ENCODE assay signal across 8 cellular contexts in the genomic region with DNA sequence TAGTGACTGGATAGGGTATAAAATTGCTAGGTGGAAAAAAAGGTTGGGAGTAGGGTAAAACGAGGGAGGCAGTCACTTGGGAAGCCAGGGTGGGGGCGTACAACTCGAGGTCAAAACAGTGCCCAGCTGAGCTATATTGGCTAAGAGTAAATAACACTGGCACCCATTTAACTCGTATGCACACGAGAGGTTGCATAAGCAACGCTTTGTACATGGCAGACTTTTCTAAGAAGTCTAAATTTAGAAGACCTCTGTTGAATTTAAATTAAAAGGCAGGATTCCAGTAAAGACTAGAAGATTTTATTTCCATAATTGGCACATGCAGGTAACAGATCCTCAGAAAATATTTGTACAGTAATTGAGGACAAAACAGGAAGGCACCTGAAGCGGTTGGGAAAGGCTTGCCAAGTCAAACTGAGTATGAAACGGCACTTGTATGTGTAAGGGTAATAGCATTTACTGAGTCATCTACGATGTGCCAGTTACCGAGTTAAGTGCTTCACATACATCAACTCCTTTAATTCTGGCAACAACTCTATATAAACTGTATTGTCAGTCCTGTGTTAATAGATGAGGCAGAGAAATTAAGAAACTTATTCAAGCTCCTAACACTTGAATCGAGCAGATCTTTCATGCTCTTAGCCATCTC. TPM values are rescaled to one million over a fixed set of nuclear protein-coding genes. Genes with fewer than 3 reads are reported as not detected.
A peak's percentile ranks its signal among the peaks of the same experiment; 100 is the strongest.
DNase-seq lines count a peak whose midpoint lies in the region; ATAC-seq lines count a peak whose summit lies in the region.

No MANE protein-coding gene starts in this region.

- H3K27ac Mint-ChIP-seq in central memory CD8-positive, alpha-beta T cell (ENCODE audit: low read depth): no peak overlapping the region

- H3K4me3 ChIP-seq in skeletal muscle satellite cell (ENCODE audit: low read length): no peak overlapping the region

- no peaks in the 10 kb centered on the region for H3K36me3 ChIP-seq in skeletal muscle satellite cell (ENCODE audit: insufficient read depth, low read length)

- H3K4me1 Mint-ChIP-seq in central memory CD8-positive, alpha-beta T cell: peaks cover 22% of the 10 kb centered on the region

- no peaks in the 10 kb centered on the region for H3K27me3 Mint-ChIP-seq in central memory CD8-positive, alpha-beta T cell

- H3K27me3 ChIP-seq in skeletal muscle satellite cell (ENCODE audit: control insufficient read depth, insufficient read depth, low read length): no peaks in the 10 kb centered on the region

- no peak for DNase-seq in activated CD4-positive, CD25-positive, alpha-beta regulatory T cell (lab: John Stamatoyannopoulos, UW)
- DNase-seq in NCI-H345 (lab: John Stamatoyannopoulos, UW): peak; percentile 92
- DNase-seq in central memory CD8-positive, alpha-beta T cell (ENCODE audit: low spot score in 2 of 2): no peak
- no peak for DNase-seq in NCI-H1048 (lab: John Stamatoyannopoulos, UW)
- no peak for DNase-seq in COLO829 (ENCODE audit: low spot score)
- no peak for DNase-seq in G401 (ENCODE audit: low spot score)

- H3K4me1 ChIP-seq in skeletal muscle satellite cell (ENCODE audit: control insufficient read depth, insufficient read depth, low read length): peaks cover 47% of the 10 kb centered on the region

- H3K9me3 ChIP-seq in skeletal muscle satellite cell (replicated peaks; ENCODE audit: low read length): no peaks in the 10 kb centered on the region

- H3K9ac ChIP-seq in skeletal muscle satellite cell (ENCODE audit: low read depth, low read length): no peak overlapping the region

- peaks cover 12% of the 10 kb centered on the region for H3K36me3 Mint-ChIP-seq in central memory CD8-positive, alpha-beta T cell (ENCODE audit: insufficient read depth)

- peak; percentile 9 to 14 for ATAC-seq in activated CD4-positive, CD25-positive, alpha-beta regulatory T cell treated with anti-CD3 and anti-CD28 coated beads, Interleukin-2, amount 50 U/mL, for 24 hours
- no peak for ATAC-seq in central memory CD8-positive, alpha-beta T cell (replicated peaks; ENCODE audit: extremely low read depth, poor library complexity, severe bottlenecking)

- H3K9me3 Mint-ChIP-seq in central memory CD8-positive, alpha-beta T cell: no peaks in the 10 kb centered on the region

- H3K4me2 ChIP-seq in skeletal muscle satellite cell (ENCODE audit: low read length): peak overlapping the region; percentile 78

- peak overlapping the region; percentile 91 for H3K4me3 Mint-ChIP-seq in central memory CD8-positive, alpha-beta T cell

- in situ Hi-C loops in G401 (cut with HindIII; ENCODE audit: low sequenced_read_pairs): no loop called here

RNA-seq across cellular contexts. Expression of a gene that starts 1.4 kb away (rescaled TPM):
- 9.0 and 9.1 TPM in 2 replicates for total RNA-seq in skeletal muscle satellite cell (2012; rRNA removed)
- 9.8 and 10.8 TPM in 2 replicates for total RNA-seq in G401 (2014; rRNA removed; shearing (Covaris generic))

RNA-seq across cellular contexts. Expression of a gene that starts 41.0 kb away (rescaled TPM):
- 2.3 and 5.7 TPM in 2 replicates for total RNA-seq in skeletal muscle satellite cell (2012; rRNA removed)
- total RNA-seq in G401 (2014; rRNA removed; shearing (Covaris generic)): 0.07 and 0.37 TPM in 2 replicates
